12 cellular contexts compared by ENCODE assay signal in the genomic region with DNA sequence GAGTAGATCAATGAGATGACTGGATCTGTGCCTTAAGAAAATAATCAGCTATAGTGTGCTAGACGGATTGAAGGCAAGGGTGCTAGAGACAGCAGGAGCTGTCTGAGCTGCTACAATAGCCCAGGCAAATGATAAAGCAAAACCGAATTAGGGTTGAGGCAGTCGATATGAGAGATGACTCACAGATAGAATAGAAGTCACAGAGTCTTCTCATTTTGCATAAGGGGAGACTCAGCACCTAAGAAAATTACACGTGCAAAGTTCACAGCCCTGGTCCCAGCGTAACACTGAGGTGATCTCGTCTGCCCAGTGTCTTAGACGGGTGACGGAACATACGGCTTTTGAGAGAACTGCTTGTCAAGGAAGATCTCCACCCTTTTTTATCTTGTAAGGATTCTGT. TPM values are rescaled to one million over a fixed set of nuclear protein-coding genes. Genes with fewer than 3 reads are reported as not detected.
A peak's percentile ranks its signal among the peaks of the same experiment; 100 is the strongest.
DNase-seq lines count a peak whose midpoint lies in the region; ATAC-seq and TF ChIP-seq lines count a peak whose summit lies in the region.
"Had no signal": no experiment of that assay in that cellular context is flagged by ENCODE, and none has a peak within 500 bp of the region (broad histone marks: within the 10 kb centered on the region; RNA-seq: fewer than 3 reads in every experiment).

No MANE protein-coding gene starts in this region.

- no peaks in the 10 kb centered on the region for H3K27me3 Mint-ChIP-seq in activated CD8-positive, alpha-beta memory T cell treated with anti-CD3 and anti-CD28 coated beads, Interleukin-2, amount 10 ng/mL, durations not matched to agents 7 days and 5 days
- H3K27me3 Mint-ChIP-seq in activated B cell treated with CpG ODN at 0.5 μM for 24 hours, result no peaks in the 10 kb centered on the region
- H3K27me3 Mint-ChIP-seq in stimulated activated memory B cell treated with anti-CD40 and anti-IgM and Interleukin-4, amounts not matched to agents 10 μg/mL and 1 μg/mL and 100 μg/mL, for 72 hours, result no peaks in the 10 kb centered on the region
- no peaks in the 10 kb centered on the region for H3K27me3 Mint-ChIP-seq in effector memory CD8-positive, alpha-beta T cell

- H2AK5ac ChIP-seq in mesendoderm (ENCODE audit: low read length), result no peak overlapping the region

- H3K9me3 Mint-ChIP-seq in activated CD8-positive, alpha-beta memory T cell treated with anti-CD3 and anti-CD28 coated beads, Interleukin-2, amount 10 ng/mL, durations not matched to agents 7 days and 5 days (ENCODE audit: low read depth), result no peaks in the 10 kb centered on the region
- no peaks in the 10 kb centered on the region for H3K9me3 Mint-ChIP-seq in activated B cell treated with CpG ODN at 0.5 μM for 24 hours
- no peaks in the 10 kb centered on the region for H3K9me3 Mint-ChIP-seq in stimulated activated memory B cell treated with anti-CD40 and anti-IgM and Interleukin-4, amounts not matched to agents 10 μg/mL and 1 μg/mL and 100 μg/mL, for 72 hours
- no peaks in the 10 kb centered on the region for H3K9me3 Mint-ChIP-seq in effector memory CD8-positive, alpha-beta T cell

- H3K79me1 ChIP-seq in mesendoderm (ENCODE audit: low read length), result peaks cover 23% of the 10 kb centered on the region

- no peak overlapping the region for H3K27ac ChIP-seq in mesendoderm (ENCODE audit: low read depth, low read length)

- DNase-seq in activated CD8-positive, alpha-beta memory T cell treated with anti-CD3 and anti-CD28 coated beads, Interleukin-2, amount 10 ng/mL, durations not matched to agents 7 days and 5 days, result no peak
- no peak for DNase-seq in activated CD8-positive, alpha-beta memory T cell treated with anti-CD3 and anti-CD28 coated beads, Interleukin-2, amount 50 U/mL, for 4 hours
- no peak for DNase-seq in activated B cell treated with CpG ODN at 0.5 μM for 24 hours
- DNase-seq in fibroblast of mammary gland (ENCODE audit: low read depth), result peak; percentile 40
- DNase-seq in mesendoderm, result no peak
- no peak for DNase-seq in effector memory CD8-positive, alpha-beta T cell
- DNase-seq: adrenal gland; effector memory CD4-positive, alpha-beta T cell; NCI-H1930 had no signal

- no peak overlapping the region for H3K4me3 Mint-ChIP-seq in activated CD8-positive, alpha-beta memory T cell treated with anti-CD3 and anti-CD28 coated beads, Interleukin-2, amount 10 ng/mL, durations not matched to agents 7 days and 5 days
- no peak overlapping the region for H3K4me3 Mint-ChIP-seq in activated B cell treated with CpG ODN at 0.5 μM for 24 hours
- no peak overlapping the region for H3K4me3 Mint-ChIP-seq in stimulated activated memory B cell treated with anti-CD40 and anti-IgM and Interleukin-4, amounts not matched to agents 10 μg/mL and 1 μg/mL and 100 μg/mL, for 72 hours
- no peak overlapping the region for H3K4me3 Mint-ChIP-seq in effector memory CD8-positive, alpha-beta T cell

- H3K36me3 ChIP-seq in mesendoderm (ENCODE audit: control insufficient read depth, insufficient read depth, low read length), result no peaks in the 10 kb centered on the region
- H3K36me3 ChIP-seq: adrenal gland, right atrium auricular region had no signal

- H3K4me3 ChIP-seq in fibroblast of mammary gland (ENCODE audit: control insufficient read depth, low read depth, low read length), result no peak overlapping the region
- H3K4me3 ChIP-seq in mesendoderm (ENCODE audit: low read length), result no peak overlapping the region
- H3K4me3 ChIP-seq: adrenal gland, right atrium auricular region had no signal

- no CpG with 5 or more reads among the region's 9 CpGs for WGBS in mesendoderm (ENCODE audit: extremely low coverage, insufficient coverage, low lambda C conversion rate)

- H2BK15ac ChIP-seq in mesendoderm (replicated peaks; ENCODE audit: low read depth), result no peak overlapping the region

- no peak overlapping the region for H3K18ac ChIP-seq in mesendoderm (ENCODE audit: low read length)

- no peak overlapping the region for H3K23ac ChIP-seq in mesendoderm (ENCODE audit: low read length)

- H2BK120ac ChIP-seq in mesendoderm (ENCODE audit: low read depth, low read length), result no peak overlapping the region

- H3K4me1 ChIP-seq in mesendoderm (ENCODE audit: control insufficient read depth, low read depth, low read length), result peaks cover 4% of the 10 kb centered on the region

- intact Hi-C loops in activated B cell treated with CpG ODN at 0.5 μM for 24 hours (cut with micrococcal nuclease), result no loop called here

- H3K79me2 ChIP-seq in mesendoderm (ENCODE audit: control insufficient read depth, insufficient read depth, low read length), result peaks cover 59% of the 10 kb centered on the region

- no peaks in the 10 kb centered on the region for H3K27me3 ChIP-seq in mesendoderm (ENCODE audit: insufficient read depth, low read length, poor library complexity)
- H3K27me3 ChIP-seq: adrenal gland, right atrium auricular region had no signal

- H3K4ac ChIP-seq in mesendoderm (ENCODE audit: low read depth, low read length), result no peak overlapping the region

- CTCF ChIA-PET in activated CD8-positive, alpha-beta memory T cell treated with anti-CD3 and anti-CD28 coated beads, Interleukin-2, amount 10 ng/mL, durations not matched to agents 7 days and 5 days (lab: Charles Lee), result interaction anchor here (1.2 to 2.1 kb wide), 2 partner anchors 11 to 425 kb away, joined by 5 to 7 read pairs; partner anchors contain the start of gene LPP
- CTCF ChIA-PET in activated B cell treated with CpG ODN at 0.5 μM for 24 hours (lab: Charles Lee), result interaction anchor here (1.2 kb wide), 2 partner anchors 418 to 425 kb away, joined by 3 read pairs; no protein-coding TSS in a partner anchor

- TF ChIP-seq CTCF in activated B cell treated with CpG ODN at 0.5 μM for 24 hours (IDR thresholded peaks at IDR 0.05), result no peak
- no peak for TF ChIP-seq CTCF in fibroblast of mammary gland (conservative IDR thresholded peaks at IDR 0.05; ENCODE audit: control insufficient read depth, insufficient read depth, low read depth, low read length)

- POLR2A ChIA-PET in activated B cell treated with CpG ODN at 0.5 μM for 24 hours (lab: Charles Lee), result no interaction called here

- H3K9ac ChIP-seq in mesendoderm (ENCODE audit: low read length), result no peak overlapping the region

- H3K4me2 ChIP-seq in mesendoderm (ENCODE audit: low read length), result no peak overlapping the region

- peaks cover 46% of the 10 kb centered on the region for H3K4me1 Mint-ChIP-seq in activated CD8-positive, alpha-beta memory T cell treated with anti-CD3 and anti-CD28 coated beads, Interleukin-2, amount 10 ng/mL, durations not matched to agents 7 days and 5 days
- H3K4me1 Mint-ChIP-seq in activated B cell treated with CpG ODN at 0.5 μM for 24 hours, result peaks cover 49% of the 10 kb centered on the region
- peaks cover 44% of the 10 kb centered on the region for H3K4me1 Mint-ChIP-seq in stimulated activated memory B cell treated with anti-CD40 and anti-IgM and Interleukin-4, amounts not matched to agents 10 μg/mL and 1 μg/mL and 100 μg/mL, for 72 hours
- peaks cover 37 to 55% of the 10 kb centered on the region in 2 donors for H3K4me1 Mint-ChIP-seq in effector memory CD8-positive, alpha-beta T cell (ENCODE audit: low read depth in 2 of 2)

- H4K8ac ChIP-seq in mesendoderm (ENCODE audit: low read depth, low read length), result no peak overlapping the region

- H4K5ac ChIP-seq in mesendoderm (ENCODE audit: low read length), result no peak overlapping the region

- H2BK5ac ChIP-seq in mesendoderm (ENCODE audit: low read length), result no peak overlapping the region

- H3K27ac Mint-ChIP-seq in activated CD8-positive, alpha-beta memory T cell treated with anti-CD3 and anti-CD28 coated beads, Interleukin-2, amount 10 ng/mL, durations not matched to agents 7 days and 5 days, result no peak overlapping the region
- H3K27ac Mint-ChIP-seq in activated B cell treated with CpG ODN at 0.5 μM for 24 hours, result peak overlapping the region; percentile 7
- H3K27ac Mint-ChIP-seq in stimulated activated memory B cell treated with anti-CD40 and anti-IgM and Interleukin-4, amounts not matched to agents 10 μg/mL and 1 μg/mL and 100 μg/mL, for 72 hours, result peak overlapping the region; percentile 13
- H3K27ac Mint-ChIP-seq in effector memory CD8-positive, alpha-beta T cell, result peak overlapping the region in 1 of 2 donors; percentile 33

- ATAC-seq in activated CD8-positive, alpha-beta memory T cell treated with anti-CD3 and anti-CD28 coated beads, Interleukin-2, amount 10 ng/mL, durations not matched to agents 7 days and 5 days, result peak; percentile 57
- peak; percentile 60 for ATAC-seq in activated B cell treated with CpG ODN at 0.5 μM for 24 hours (ENCODE audit: low read depth)
- ATAC-seq in stimulated activated memory B cell treated with anti-CD40 and anti-IgM and Interleukin-4, amounts not matched to agents 10 μg/mL and 1 μg/mL and 100 μg/mL, for 72 hours, result peak; percentile 65
- ATAC-seq in GM21515 (IDR thresholded peaks at IDR 0.05; ENCODE audit: unreplicated experiment), result no peak
- no peak for ATAC-seq in effector memory CD8-positive, alpha-beta T cell (replicated peaks)

- H3K36me3 Mint-ChIP-seq in activated CD8-positive, alpha-beta memory T cell treated with anti-CD3 and anti-CD28 coated beads, Interleukin-2, amount 10 ng/mL, durations not matched to agents 7 days and 5 days, result peaks cover 14% of the 10 kb centered on the region
- H3K36me3 Mint-ChIP-seq in activated B cell treated with CpG ODN at 0.5 μM for 24 hours (ENCODE audit: low read depth), result no peaks in the 10 kb centered on the region
- H3K36me3 Mint-ChIP-seq in stimulated activated memory B cell treated with anti-CD40 and anti-IgM and Interleukin-4, amounts not matched to agents 10 μg/mL and 1 μg/mL and 100 μg/mL, for 72 hours, result peaks cover 4% of the 10 kb centered on the region
- peaks cover 4% of the 10 kb centered on the region for H3K36me3 Mint-ChIP-seq in effector memory CD8-positive, alpha-beta T cell (ENCODE audit: insufficient read depth)

- H3K56ac ChIP-seq in mesendoderm (ENCODE audit: low read length), result no peak overlapping the region

RNA-seq across cellular contexts. Expression of gene LPP, which starts 11.6 kb away (rescaled TPM):
- 10 to 100 TPM; 23.6 to 57.1 TPM for total RNA-seq in activated CD8-positive, alpha-beta memory T cell treated with anti-CD3 and anti-CD28 coated beads, Interleukin-2, amount 10 ng/mL, durations not matched to agents 7 days and 5 days
- 49.5 and 60.1 TPM in 2 replicates for total RNA-seq in activated B cell treated with CpG ODN at 0.5 μM for 24 hours
- polyA plus RNA-seq in mesendoderm (2013, experiment 1 of 2), result 30.8 TPM
- 28.3 TPM for polyA plus RNA-seq in mesendoderm (2013, experiment 2 of 2)

Comparison
In these comparisons a context has a peak if more than half of its experiments do, and no peak if none do; other contexts are left out.
1. ATAC-seq: peak in activated CD8-positive, alpha-beta memory T cell treated with anti-CD3 and anti-CD28 coated beads, Interleukin-2, amount 10 ng/mL, durations not matched to agents 7 days and 5 days (single experiment), activated B cell treated with CpG ODN at 0.5 μM for 24 hours (single experiment) and stimulated activated memory B cell treated with anti-CD40 and anti-IgM and Interleukin-4, amounts not matched to agents 10 μg/mL and 1 μg/mL and 100 μg/mL, for 72 hours (single experiment); none in GM21515 (single experiment) and effector memory CD8-positive, alpha-beta T cell (single experiment).